1 cellular context compared by ENCODE assay signal in the genomic region with DNA sequence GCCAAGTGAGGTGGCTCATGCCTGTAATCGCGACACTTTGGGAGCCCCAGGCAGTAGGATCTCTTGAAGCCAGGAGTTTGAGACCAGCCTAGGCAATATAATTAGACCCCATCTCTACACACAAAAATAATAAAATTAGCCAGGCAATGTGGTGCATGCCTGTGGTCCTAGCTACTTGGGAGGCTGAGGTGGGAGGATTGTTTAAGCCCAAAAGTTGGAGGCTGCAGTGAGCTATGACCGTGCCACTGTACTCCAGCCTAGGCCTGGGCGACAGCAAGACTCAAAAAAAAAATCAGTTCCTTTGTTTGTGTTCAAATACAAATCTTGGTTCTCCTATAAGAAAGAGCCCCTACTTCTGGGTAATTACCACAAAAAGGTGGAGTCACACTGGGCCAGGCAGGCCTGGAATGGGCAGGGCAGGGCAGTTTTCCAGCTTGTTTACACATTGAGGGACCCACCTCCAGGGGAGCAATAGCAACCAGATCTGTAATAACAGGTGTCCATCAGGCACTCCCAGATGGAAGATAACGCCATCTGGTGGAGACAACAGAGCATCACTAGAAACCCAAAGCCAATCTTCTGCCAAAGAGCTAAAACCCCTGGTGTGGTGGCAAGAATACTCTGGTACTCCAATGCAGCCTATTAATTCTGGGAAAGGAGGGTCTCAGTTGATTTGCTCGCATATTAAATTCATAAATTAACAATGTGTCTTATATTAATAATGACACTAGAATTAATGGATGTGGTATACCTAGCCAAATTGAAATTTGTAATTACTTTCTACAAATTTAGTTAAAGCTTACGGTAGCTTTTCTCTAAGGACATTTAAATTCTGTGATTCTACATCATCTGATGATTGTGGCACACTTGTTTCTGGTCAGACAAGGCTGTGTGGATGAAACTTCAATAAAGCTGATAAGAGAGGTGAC.
TF ChIP-seq lines count a peak whose summit lies in the region.

No MANE protein-coding gene starts in this region.

TF ChIP-seq in HepG2, 621 proteins besides CTCF, POLR2A, EP300 and RAD21 (continued from another document):
- TF ChIP-seq, protein P1, sequence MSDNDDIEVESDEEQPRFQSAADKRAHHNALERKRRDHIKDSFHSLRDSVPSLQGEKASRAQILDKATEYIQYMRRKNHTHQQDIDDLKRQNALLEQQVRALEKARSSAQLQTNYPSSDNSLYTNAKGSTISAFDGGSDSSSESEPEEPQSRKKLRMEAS (IDR thresholded peaks at IDR 0.05): peak; percentile 30; the same call in 1 of the 2 replicates
- TF ChIP-seq MLX (CRISPR knock-in tag; IDR thresholded peaks at IDR 0.05): no peak
- no peak for TF ChIP-seq NFE2L2 (IDR thresholded peaks at IDR 0.05; ENCODE audit: low read length)
- TF ChIP-seq, protein P2, sequence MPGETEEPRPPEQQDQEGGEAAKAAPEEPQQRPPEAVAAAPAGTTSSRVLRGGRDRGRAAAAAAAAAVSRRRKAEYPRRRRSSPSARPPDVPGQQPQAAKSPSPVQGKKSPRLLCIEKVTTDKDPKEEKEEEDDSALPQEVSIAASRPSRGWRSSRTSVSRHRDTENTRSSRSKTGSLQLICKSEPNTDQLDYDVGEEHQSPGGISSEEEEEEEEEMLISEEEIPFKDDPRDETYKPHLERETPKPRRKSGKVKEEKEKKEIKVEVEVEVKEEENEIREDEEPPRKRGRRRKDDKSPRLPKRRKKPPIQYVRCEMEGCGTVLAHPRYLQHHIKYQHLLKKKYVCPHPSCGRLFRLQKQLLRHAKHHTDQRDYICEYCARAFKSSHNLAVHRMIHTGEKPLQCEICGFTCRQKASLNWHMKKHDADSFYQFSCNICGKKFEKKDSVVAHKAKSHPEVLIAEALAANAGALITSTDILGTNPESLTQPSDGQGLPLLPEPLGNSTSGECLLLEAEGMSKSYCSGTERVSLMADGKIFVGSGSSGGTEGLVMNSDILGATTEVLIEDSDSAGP (CRISPR knock-in tag; IDR thresholded peaks at IDR 0.05; ENCODE audit: borderline replicate concordance): 0 out of 2 replicates have a peak, but pooled peaks have one; percentile 17
- TF ChIP-seq, protein P3, sequence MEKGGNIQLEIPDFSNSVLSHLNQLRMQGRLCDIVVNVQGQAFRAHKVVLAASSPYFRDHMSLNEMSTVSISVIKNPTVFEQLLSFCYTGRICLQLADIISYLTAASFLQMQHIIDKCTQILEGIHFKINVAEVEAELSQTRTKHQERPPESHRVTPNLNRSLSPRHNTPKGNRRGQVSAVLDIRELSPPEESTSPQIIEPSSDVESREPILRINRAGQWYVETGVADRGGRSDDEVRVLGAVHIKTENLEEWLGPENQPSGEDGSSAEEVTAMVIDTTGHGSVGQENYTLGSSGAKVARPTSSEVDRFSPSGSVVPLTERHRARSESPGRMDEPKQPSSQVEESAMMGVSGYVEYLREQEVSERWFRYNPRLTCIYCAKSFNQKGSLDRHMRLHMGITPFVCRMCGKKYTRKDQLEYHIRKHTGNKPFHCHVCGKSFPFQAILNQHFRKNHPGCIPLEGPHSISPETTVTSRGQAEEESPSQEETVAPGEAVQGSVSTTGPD (CRISPR knock-in tag; IDR thresholded peaks at IDR 0.05): peak; percentile 44; the same call in 1 of the 2 replicates
- TF ChIP-seq ZMYM4 (CRISPR knock-in tag; IDR thresholded peaks at IDR 0.05): peak; percentile 54; the same call in 1 of the 2 replicates
- TF ChIP-seq NFIC (IDR thresholded peaks at IDR 0.05; ENCODE audit: low read length): no peak
- TF ChIP-seq HOXA7 (CRISPR knock-in tag; IDR thresholded peaks at IDR 0.05): no peak
- TF ChIP-seq ZNF138 (CRISPR knock-in tag; IDR thresholded peaks at IDR 0.05; ENCODE audit: low read depth): no peak
- TF ChIP-seq KDM5A (IDR thresholded peaks at IDR 0.05; ENCODE audit: borderline replicate concordance, low read length): no peak
- no peak for TF ChIP-seq SRY (CRISPR knock-in tag; IDR thresholded peaks at IDR 0.05)
- no peak for TF ChIP-seq TRIM24 (CRISPR knock-in tag; IDR thresholded peaks at IDR 0.05)
- TF ChIP-seq CREB3 (CRISPR knock-in tag; IDR thresholded peaks at IDR 0.05): no peak
- no peak for TF ChIP-seq EEA1 (CRISPR knock-in tag; IDR thresholded peaks at IDR 0.05; ENCODE audit: borderline replicate concordance)
- no peak for TF ChIP-seq CAMTA2 (CRISPR knock-in tag; IDR thresholded peaks at IDR 0.05; ENCODE audit: borderline replicate concordance)
- TF ChIP-seq ZNF782 (CRISPR knock-in tag; IDR thresholded peaks at IDR 0.05; ENCODE audit: borderline replicate concordance): no peak
- 0 out of 2 replicates have a peak, but pooled peaks have one; percentile 48 for TF ChIP-seq MEIS2 (CRISPR knock-in tag; IDR thresholded peaks at IDR 0.05)
- TF ChIP-seq SP5 (CRISPR knock-in tag; IDR thresholded peaks at IDR 0.05; ENCODE audit: borderline replicate concordance, low read depth): peak; percentile 87
- peak; percentile 78 for TF ChIP-seq STAG1 (CRISPR knock-in tag; IDR thresholded peaks at IDR 0.05)
- no peak; the same call in 1 of the 2 replicates for TF ChIP-seq PAF1 (CRISPR knock-in tag; IDR thresholded peaks at IDR 0.05)
- TF ChIP-seq ZNF24 (IDR thresholded peaks at IDR 0.05): no peak
- TF ChIP-seq ZNF546 (CRISPR knock-in tag; conservative IDR thresholded peaks at IDR 0.05): no peak
- no peak for TF ChIP-seq ATF6 (CRISPR knock-in tag; conservative IDR thresholded peaks at IDR 0.05)
- TF ChIP-seq, protein P4, sequence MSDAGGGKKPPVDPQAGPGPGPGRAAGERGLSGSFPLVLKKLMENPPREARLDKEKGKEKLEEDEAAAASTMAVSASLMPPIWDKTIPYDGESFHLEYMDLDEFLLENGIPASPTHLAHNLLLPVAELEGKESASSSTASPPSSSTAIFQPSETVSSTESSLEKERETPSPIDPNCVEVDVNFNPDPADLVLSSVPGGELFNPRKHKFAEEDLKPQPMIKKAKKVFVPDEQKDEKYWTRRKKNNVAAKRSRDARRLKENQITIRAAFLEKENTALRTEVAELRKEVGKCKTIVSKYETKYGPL (CRISPR knock-in tag; IDR thresholded peaks at IDR 0.05): no peak
- TF ChIP-seq RFX1 (IDR thresholded peaks at IDR 0.05): no peak
- TF ChIP-seq SMYD3 (CRISPR knock-in tag; IDR thresholded peaks at IDR 0.05): no peak
- TF ChIP-seq IKZF1 (IDR thresholded peaks at IDR 0.05): no peak
- peak; percentile 64; the same call in 1 of the 2 replicates for TF ChIP-seq TBX2 (CRISPR knock-in tag; IDR thresholded peaks at IDR 0.05; ENCODE audit: borderline replicate concordance)
- TF ChIP-seq REST (IDR thresholded peaks at IDR 0.05; ENCODE audit: borderline replicate concordance in 1 of 2, low read depth in 1 of 2, low read length in 2 of 2): no peak
- TF ChIP-seq BCL6 (CRISPR knock-in tag; IDR thresholded peaks at IDR 0.05): peak; percentile 26; the same call in 1 of the 2 replicates
- TF ChIP-seq ZNF335 (CRISPR knock-in tag; IDR thresholded peaks at IDR 0.05): peak; percentile 64; the same call in 1 of the 2 replicates
- no peak for TF ChIP-seq ZBTB39 (CRISPR knock-in tag; IDR thresholded peaks at IDR 0.05)
- TF ChIP-seq FOSL2 (CRISPR knock-in tag; IDR thresholded peaks at IDR 0.05): 0 out of 2 replicates have a peak, but pooled peaks have one; percentile 20
- TF ChIP-seq AGO1 (IDR thresholded peaks at IDR 0.05; ENCODE audit: low read depth, low read length, poor library complexity, severe bottlenecking): no peak
- no peak for TF ChIP-seq HOXD1 (CRISPR knock-in tag; IDR thresholded peaks at IDR 0.05)
- TF ChIP-seq MED1 (CRISPR knock-in tag; IDR thresholded peaks at IDR 0.05): peak; percentile 45; the same call in 1 of the 2 replicates
- no peak for TF ChIP-seq NRL (CRISPR knock-in tag; IDR thresholded peaks at IDR 0.05; ENCODE audit: borderline replicate concordance)
- TF ChIP-seq TEAD3 (CRISPR knock-in tag; optimal IDR thresholded peaks at IDR 0.05; ENCODE audit: borderline replicate concordance): peak; percentile 80
- TF ChIP-seq, protein P5, sequence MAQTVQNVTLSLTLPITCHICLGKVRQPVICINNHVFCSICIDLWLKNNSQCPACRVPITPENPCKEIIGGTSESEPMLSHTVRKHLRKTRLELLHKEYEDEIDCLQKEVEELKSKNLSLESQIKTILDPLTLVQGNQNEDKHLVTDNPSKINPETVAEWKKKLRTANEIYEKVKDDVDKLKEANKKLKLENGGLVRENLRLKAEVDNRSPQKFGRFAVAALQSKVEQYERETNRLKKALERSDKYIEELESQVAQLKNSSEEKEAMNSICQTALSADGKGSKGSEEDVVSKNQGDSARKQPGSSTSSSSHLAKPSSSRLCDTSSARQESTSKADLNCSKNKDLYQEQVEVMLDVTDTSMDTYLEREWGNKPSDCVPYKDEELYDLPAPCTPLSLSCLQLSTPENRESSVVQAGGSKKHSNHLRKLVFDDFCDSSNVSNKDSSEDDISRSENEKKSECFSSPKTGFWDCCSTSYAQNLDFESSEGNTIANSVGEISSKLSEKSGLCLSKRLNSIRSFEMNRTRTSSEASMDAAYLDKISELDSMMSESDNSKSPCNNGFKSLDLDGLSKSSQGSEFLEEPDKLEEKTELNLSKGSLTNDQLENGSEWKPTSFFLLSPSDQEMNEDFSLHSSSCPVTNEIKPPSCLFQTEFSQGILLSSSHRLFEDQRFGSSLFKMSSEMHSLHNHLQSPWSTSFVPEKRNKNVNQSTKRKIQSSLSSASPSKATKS (CRISPR knock-in tag; IDR thresholded peaks at IDR 0.05): no peak
TF ChIP-seq in HepG2: peak in this region for 96.
